ENCODE assay signal across 9 cellular contexts in genomic region chr22:45996241-45997076, GRCh38. TPM values are rescaled to one million over a fixed set of nuclear protein-coding genes. Genes with fewer than 3 reads are reported as not detected.
DNase-seq lines count a peak whose midpoint lies in the region; ATAC-seq and TF ChIP-seq lines count a peak whose summit lies in the region.
"Had no signal": no experiment of that assay in that cellular context is flagged by ENCODE, and none has a peak within 500 bp of the region (broad histone marks: within the 10 kb centered on the region; RNA-seq: fewer than 3 reads in every experiment).

No MANE protein-coding gene starts in this region.

- POLR2A ChIA-PET in WTC11 (lab: Charles Lee), result interaction anchor here (0.6 to 0.9 kb wide), 2 partner anchors 17 to 76 kb away, joined by 3 to 6 read pairs; no protein-coding TSS in a partner anchor

- no peaks in the 10 kb centered on the region; the same call in 1 of the 2 replicates for H3K27me3 Mint-ChIP-seq in WTC11 (ENCODE audit: low read depth)

- H3K4me3 Mint-ChIP-seq in WTC11, result no peak overlapping the region

- TF ChIP-seq CTCF in HL-60 (IDR thresholded peaks at IDR 0.05; ENCODE audit: insufficient read depth, low read length), result no peak
- TF ChIP-seq CTCF in left lung (IDR thresholded peaks at IDR 0.05), result no peak
- TF ChIP-seq CTCF in thyroid gland (IDR thresholded peaks at IDR 0.05), result no peak
- no peak for TF ChIP-seq CTCF in WTC11 (IDR thresholded peaks at IDR 0.05)

- no peaks in the 10 kb centered on the region for H3K36me3 Mint-ChIP-seq in WTC11

- WGBS in thyroid gland, 2 donors, result 82 to 83% methylated on average over 12 to 18 of the region's 29 CpGs

- H3K27ac Mint-ChIP-seq in WTC11, result no peak overlapping the region

- H3K27ac ChIP-seq in HL-60 (replicated peaks) (peak overlapping the region; percentile 33), left lung (peak overlapping the region; percentile 84 to 87), thyroid gland (peak overlapping the region; percentile 83 to 85 (median 84))
- H3K27ac ChIP-seq: cardiac muscle cell had no signal

- TF ChIP-seq POLR2A in thyroid gland (IDR thresholded peaks at IDR 0.05), result no peak

- peaks cover 10% of the 10 kb centered on the region for H3K9me3 Mint-ChIP-seq in WTC11

- H3K4me1 ChIP-seq in left lung (peaks cover 34 to 46% of the 10 kb centered on the region in 2 donors), thyroid gland (peaks cover 41 to 65% of the 10 kb centered on the region in 2 donors)

- H3K27me3 ChIP-seq in HL-60 (ENCODE audit: insufficient read depth, poor library complexity, severe bottlenecking) (no peaks in the 10 kb centered on the region), left lung (no peaks in the 10 kb centered on the region), thyroid gland (no peaks in the 10 kb centered on the region)

- H3K36me3 ChIP-seq in left lung (no peaks in the 10 kb centered on the region), thyroid gland (no peaks in the 10 kb centered on the region)
- H3K36me3 ChIP-seq: cardiac muscle cell had no signal

- H3K9me3 ChIP-seq in left lung, result no peaks in the 10 kb centered on the region
- H3K9me3 ChIP-seq in thyroid gland, result no peaks in the 10 kb centered on the region

- H3K4me3 ChIP-seq in HL-60 (replicated peaks; ENCODE audit: insufficient read depth, low read length) (peak overlapping the region; percentile 8; the same call in 1 of the 2 replicates), left lung (no peak overlapping the region), thyroid gland (replicated peaks in 1 of 3) (no peak overlapping the region)
- H3K4me3 ChIP-seq: cardiac muscle cell had no signal

- H3K4me1 Mint-ChIP-seq in WTC11, result peaks cover 2% of the 10 kb centered on the region; the same call in 1 of the 2 replicates

- ATAC-seq in left lung (peak; percentile 67), WTC11 (no peak), HG03045 (IDR thresholded peaks at IDR 0.05; ENCODE audit: unreplicated experiment) (no peak), GM19023 (IDR thresholded peaks at IDR 0.05; ENCODE audit: unreplicated experiment) (no peak)

- DNase-seq in HL-60 (ENCODE audit: low read depth in 1 of 2, low spot score in 1 of 2) (peak; percentile 79 to 82), astrocyte of the hippocampus (ENCODE audit: low read depth, low spot score) (peak; percentile 65), left lung (peak; percentile 84 to 93), thyroid gland (peak in 1 of 2 donors; percentile 38), HPDE6-E6E7 (ENCODE audit: extremely low spot score) (no peak), WTC11 (ENCODE audit: low spot score) (no peak)

- intact Hi-C loops in left lung (cut with DNase I), result loop anchor here (10.0 kb wide), 2 partner anchors 118 to 318 kb away; no protein-coding TSS in a partner anchor
- intact Hi-C loops in thyroid gland (cut with DNase I), result no loop called here

- CTCF ChIA-PET in WTC11 (lab: Charles Lee), result interaction anchor here (1.4 to 5.2 kb wide), 8 partner anchors 9 to 132 kb away, joined by 3 to 148 read pairs (median 16); no protein-coding TSS in a partner anchor

TF ChIP-seq in WTC11, 78 proteins besides CTCF, POLR2A, EP300 and RAD21:
- TF ChIP-seq OVOL2 (CRISPR knock-in tag; IDR thresholded peaks at IDR 0.05; ENCODE audit: borderline replicate concordance) (no peak), CREB1 (CRISPR knock-in tag; IDR thresholded peaks at IDR 0.05) (no peak), FOXK1 (CRISPR knock-in tag; IDR thresholded peaks at IDR 0.05) (no peak), TEAD1 (CRISPR knock-in tag; IDR thresholded peaks at IDR 0.05) (no peak), TCF7 (CRISPR knock-in tag; IDR thresholded peaks at IDR 0.05; ENCODE audit: low read depth) (no peak), NFYB (CRISPR knock-in tag; conservative IDR thresholded peaks at IDR 0.05; ENCODE audit: low read depth) (no peak)
- TF ChIP-seq, protein P1, sequence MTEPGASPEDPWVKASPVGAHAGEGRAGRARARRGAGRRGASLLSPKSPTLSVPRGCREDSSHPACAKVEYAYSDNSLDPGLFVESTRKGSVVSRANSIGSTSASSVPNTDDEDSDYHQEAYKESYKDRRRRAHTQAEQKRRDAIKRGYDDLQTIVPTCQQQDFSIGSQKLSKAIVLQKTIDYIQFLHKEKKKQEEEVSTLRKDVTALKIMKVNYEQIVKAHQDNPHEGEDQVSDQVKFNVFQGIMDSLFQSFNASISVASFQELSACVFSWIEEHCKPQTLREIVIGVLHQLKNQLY (CRISPR knock-in tag; IDR thresholded peaks at IDR 0.05), result no peak
- TF ChIP-seq, protein P2, sequence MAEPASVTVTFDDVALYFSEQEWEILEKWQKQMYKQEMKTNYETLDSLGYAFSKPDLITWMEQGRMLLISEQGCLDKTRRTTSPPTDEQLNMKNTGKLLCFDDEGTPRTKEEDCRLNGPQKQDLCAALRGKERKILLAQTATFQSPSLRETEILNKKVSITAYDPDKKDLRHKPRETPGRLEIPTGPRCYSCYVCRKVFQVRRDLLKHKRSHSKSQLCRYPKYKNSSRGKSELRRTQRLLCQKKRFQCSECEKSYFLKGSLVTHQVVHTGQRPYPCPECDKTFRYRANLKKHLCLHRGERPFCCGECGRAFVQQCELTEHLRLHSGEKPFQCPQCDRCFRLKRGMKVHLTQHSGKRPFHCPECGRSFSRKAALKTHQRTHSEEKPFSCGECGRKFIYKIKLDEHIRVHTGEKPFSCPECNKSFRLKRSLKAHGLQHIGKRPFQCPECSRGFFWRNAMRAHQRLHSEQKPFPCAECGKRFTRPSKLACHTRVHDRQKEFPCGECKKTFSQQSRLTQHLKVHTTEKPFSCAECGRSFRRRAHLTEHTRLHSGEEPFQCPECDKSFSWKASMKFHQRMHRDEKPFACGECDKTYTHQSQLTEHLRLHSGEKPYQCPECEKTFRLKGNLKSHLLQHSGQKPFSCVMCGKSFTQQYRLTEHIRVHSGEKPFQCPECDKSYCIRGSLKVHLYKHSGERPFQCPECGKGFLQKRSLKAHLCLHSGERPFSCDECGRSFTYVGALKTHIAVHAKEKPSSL (CRISPR knock-in tag; conservative IDR thresholded peaks at IDR 0.05), result no peak

RNA-seq across cellular contexts. Expression of gene WNT7B, which starts 19.5 kb away (rescaled TPM):
- total RNA-seq in left lung, result 10 to 100 TPM in 1 of 2 donors, 1 to 10 TPM in 1; 7.2 to 11.4 TPM
- total RNA-seq in thyroid gland, result 1 to 10 TPM in 2 of 4 donors, under 1 TPM in 1, not detected in 1; 0.83 to 4.3 (median 2.5) TPM
- 0.18 to 0.33 TPM (median 0.23 TPM) in 3 replicates for total RNA-seq in WTC11 (2021)
- total RNA-seq: cardiac muscle cell had no signal

Comparison
In these comparisons a context has a peak if more than half of its experiments do, and no peak if none do; other contexts are left out.
1. DNase-seq: peak in HL-60 (2 of 2), astrocyte of the hippocampus (single experiment) and left lung (2 of 2); none in HPDE6-E6E7 (single experiment) and WTC11 (single experiment).
2. H3K27ac ChIP-seq: peak in every context shown above with its lines; median percentile 86 in left lung; 84 in thyroid gland; 33 in HL-60.